ENCODE assay signal across 8 cellular contexts in the genomic region with DNA sequence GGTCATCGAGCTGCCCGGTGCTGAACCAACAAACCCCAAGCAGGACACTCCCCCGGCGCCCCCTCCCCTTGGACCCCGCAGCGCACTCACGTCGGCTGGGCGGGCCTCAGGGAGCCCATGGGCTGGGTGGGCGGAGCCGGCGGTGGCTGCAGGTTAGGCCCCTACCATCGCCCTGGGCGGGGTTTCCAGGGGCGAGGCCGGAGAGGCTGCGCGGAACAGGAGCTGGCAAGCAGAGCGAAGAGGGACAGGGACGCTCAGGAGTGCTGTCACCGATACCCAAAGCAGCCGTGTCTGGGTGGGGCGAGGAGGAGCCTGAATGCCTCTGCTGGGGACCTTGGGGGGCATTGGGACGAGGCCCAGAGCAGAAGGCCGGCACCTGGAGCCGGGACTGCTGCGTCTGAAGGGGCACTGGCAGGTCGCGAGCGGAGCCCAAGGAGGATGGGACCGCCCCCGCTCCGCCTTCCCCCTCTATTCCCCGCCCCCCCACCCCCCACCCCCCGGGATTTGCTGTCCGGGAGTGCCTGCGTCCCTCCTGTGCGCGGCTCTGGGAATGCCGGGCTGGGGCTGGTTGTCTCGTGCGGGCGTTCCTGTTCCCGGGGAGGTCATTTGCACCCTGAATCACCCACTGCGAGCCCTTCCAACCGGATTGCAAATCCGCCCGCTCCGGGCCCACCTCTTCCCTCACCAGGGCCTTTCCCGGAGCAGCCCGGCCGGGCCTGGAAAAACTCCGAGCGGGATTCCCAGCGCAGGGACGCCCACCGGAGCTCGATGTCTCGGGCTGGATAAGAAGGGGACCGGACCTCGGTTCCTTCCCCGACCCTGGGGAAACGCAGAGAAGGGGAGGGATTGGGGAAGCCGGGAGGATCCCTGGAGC. TPM values are rescaled to one million over a fixed set of nuclear protein-coding genes. Genes with fewer than 3 reads are reported as not detected.
A peak's percentile ranks its signal among the peaks of the same experiment; 100 is the strongest.
DNase-seq lines count a peak whose midpoint lies in the region; ATAC-seq and TF ChIP-seq lines count a peak whose summit lies in the region.

No MANE protein-coding gene starts in this region.

- CTCF ChIA-PET in BJ (lab: Yijun Ruan, JAX), result interaction anchor here (1.7 kb wide), 1 partner anchor 213 kb away, joined by 8 read pairs; no protein-coding TSS in a partner anchor

- peak; percentile 48 for ATAC-seq in GM19324 (IDR thresholded peaks at IDR 0.05; ENCODE audit: low FRiP score, unreplicated experiment)
- peak; percentile 88 for ATAC-seq in activated T-helper 17 cell treated with anti-CD3 and anti-CD28 coated beads, Interleukin-2, amount 50 U/mL, for 72 hours (replicated peaks)

- H3K27me3 Mint-ChIP-seq in activated T-helper 17 cell treated with anti-CD3 and anti-CD28 coated beads, Interleukin-2, amount 50 U/mL, for 72 hours, result no peaks in the 10 kb centered on the region
- H3K27me3 Mint-ChIP-seq in type B pancreatic cell, result peaks cover 41% of the 10 kb centered on the region

- POLR2A ChIA-PET in BJ (lab: Charles Lee), result no interaction called here

- H3K36me3 ChIP-seq in BJ (ENCODE audit: control insufficient read depth, insufficient read depth, low read length), result peaks cover 5% of the 10 kb centered on the region

- H3K9me3 Mint-ChIP-seq in activated T-helper 17 cell treated with anti-CD3 and anti-CD28 coated beads, Interleukin-2, amount 50 U/mL, for 72 hours, result no peaks in the 10 kb centered on the region
- no peaks in the 10 kb centered on the region for H3K9me3 Mint-ChIP-seq in type B pancreatic cell

- peak overlapping the region; percentile 81 for H3K4me3 Mint-ChIP-seq in activated T-helper 17 cell treated with anti-CD3 and anti-CD28 coated beads, Interleukin-2, amount 50 U/mL, for 72 hours
- peak overlapping the region; percentile 87 for H3K4me3 Mint-ChIP-seq in type B pancreatic cell

- peak overlapping the region; percentile 65 for H3K27ac Mint-ChIP-seq in activated T-helper 17 cell treated with anti-CD3 and anti-CD28 coated beads, Interleukin-2, amount 50 U/mL, for 72 hours
- peak overlapping the region; percentile 98 for H3K27ac Mint-ChIP-seq in type B pancreatic cell

- H3K36me3 Mint-ChIP-seq in activated T-helper 17 cell treated with anti-CD3 and anti-CD28 coated beads, Interleukin-2, amount 50 U/mL, for 72 hours (ENCODE audit: low read depth), result no peaks in the 10 kb centered on the region
- H3K36me3 Mint-ChIP-seq in type B pancreatic cell, result no peaks in the 10 kb centered on the region

- DNase-seq in BJ (ENCODE audit: low read depth) (no peak), HuH-7.5 (ENCODE audit: low spot score) (peak; percentile 99), RPMI8226 (peak; percentile 92), fibroblast of villous mesenchyme (ENCODE audit: low read depth) (peak; percentile 47), occipital lobe (lab: John Stamatoyannopoulos, UW) (peak; percentile 36), type B pancreatic cell (ENCODE audit: extremely low spot score, unreplicated experiment) (peak; percentile 86)

- H3K27me3 ChIP-seq in BJ (ENCODE audit: control insufficient read depth, insufficient read depth, low read length), result peaks cover 14% of the 10 kb centered on the region

- TF ChIP-seq CTCF in BJ (IDR thresholded peaks at IDR 0.05; ENCODE audit: insufficient read depth, low read depth, low read length) (no peak), fibroblast of villous mesenchyme (IDR thresholded peaks at IDR 0.05; ENCODE audit: insufficient read depth, low read depth, low read length) (no peak), type B pancreatic cell (conservative IDR thresholded peaks at IDR 0.05) (no peak)

- H3K4me3 ChIP-seq in BJ (ENCODE audit: low read depth, low read length), result peak overlapping the region; percentile 40
- H3K4me3 ChIP-seq in fibroblast of villous mesenchyme (ENCODE audit: low read depth, low read length), result peak overlapping the region; percentile 58

- no peaks in the 10 kb centered on the region for H3K4me1 Mint-ChIP-seq in activated T-helper 17 cell treated with anti-CD3 and anti-CD28 coated beads, Interleukin-2, amount 50 U/mL, for 72 hours
- H3K4me1 Mint-ChIP-seq in type B pancreatic cell (ENCODE audit: unreplicated experiment), result peaks cover 8% of the 10 kb centered on the region

RNA-seq across cellular contexts. Expression of gene ARHGAP27, which starts 0.9 kb away (rescaled TPM):
- polyA plus RNA-seq in BJ (2011; rRNA removed), result 1.4 and 2.3 TPM in 2 replicates
- polyA minus RNA-seq in BJ (2011; rRNA and poly(A)+ RNA removed), result 1.3 and 1.4 TPM in 2 replicates
- 10 to 100 TPM; 54.5 to 55.5 TPM for total RNA-seq in activated T-helper 17 cell treated with anti-CD3 and anti-CD28 coated beads, Interleukin-2, amount 50 U/mL, for 72 hours
- total RNA-seq in fibroblast of villous mesenchyme (0.97 and 1.7 TPM in 2 replicates), occipital lobe (2.0 TPM), type B pancreatic cell (ENCODE audit: low replicate concordance) (26.8 and 56.2 TPM in 2 replicates)

RNA-seq across cellular contexts. Expression of gene PLEKHM1, which starts 58.8 kb away (rescaled TPM):
- polyA plus RNA-seq in BJ (2011; rRNA removed), result 15.0 and 28.7 TPM in 2 replicates
- 56.1 and 103 TPM in 2 replicates for polyA minus RNA-seq in BJ (2011; rRNA and poly(A)+ RNA removed)
- 10 to 100 TPM; 29.5 to 31.2 TPM for total RNA-seq in activated T-helper 17 cell treated with anti-CD3 and anti-CD28 coated beads, Interleukin-2, amount 50 U/mL, for 72 hours
- 20.9 and 25.0 TPM in 2 replicates for total RNA-seq in fibroblast of villous mesenchyme
- total RNA-seq in occipital lobe, result 18.7 TPM
- total RNA-seq in type B pancreatic cell (ENCODE audit: low replicate concordance), result 42.1 and 63.1 TPM in 2 replicates
